ENCODE assay signal across 1 cellular context in genomic region chr16:4179763-4180260, GRCh38.
TF ChIP-seq lines count a peak whose summit lies in the region.

No MANE protein-coding gene starts in this region.

TF ChIP-seq in K562, 482 proteins besides CTCF, POLR2A, EP300 and RAD21 (continued from another document):
- TF ChIP-seq PKNOX1 (IDR thresholded peaks at IDR 0.05) (0 out of 2 replicates have a peak, but pooled peaks have one; percentile 37), ZNF785 (CRISPR knock-in tag; IDR thresholded peaks at IDR 0.05) (no peak), ZNF146 (CRISPR knock-in tag; IDR thresholded peaks at IDR 0.05; ENCODE audit: unreplicated experiment) (peak; percentile 51), HMBOX1 (IDR thresholded peaks at IDR 0.05) (0 out of 2 replicates have a peak, but pooled peaks have one; percentile 30), ZNF324 (CRISPR knock-in tag; IDR thresholded peaks at IDR 0.05) (no peak), MAFG (tag; conservative IDR thresholded peaks at IDR 0.05) (no peak), ZNF561 (CRISPR knock-in tag; conservative IDR thresholded peaks at IDR 0.05) (no peak)
